30 cellular contexts compared by ENCODE assay signal in the genomic region with DNA sequence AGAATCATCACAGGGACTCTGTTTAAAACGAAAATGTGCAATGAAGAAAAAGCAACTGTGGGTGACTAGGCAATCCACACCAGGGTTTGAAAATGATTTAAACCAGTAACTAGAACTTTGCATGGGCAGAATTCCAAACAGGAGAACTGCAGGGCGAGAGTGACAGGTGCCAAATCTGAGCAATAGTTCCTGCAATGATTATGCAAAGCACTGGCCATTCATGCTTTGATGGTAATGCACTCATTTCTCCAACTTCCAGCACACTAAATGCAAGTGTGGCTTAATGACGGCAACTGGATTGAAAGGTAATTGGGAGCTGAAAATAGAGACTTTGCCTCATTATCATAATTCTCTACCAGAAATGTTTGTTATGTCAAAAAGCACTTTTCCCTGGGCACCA.
"Had no signal": no experiment of that assay in that cellular context is flagged by ENCODE, and none has a peak within 500 bp of the region (broad histone marks: within the 10 kb centered on the region; RNA-seq: fewer than 3 reads in every experiment).

No MANE protein-coding gene starts in this region.

- H3K27me3 Mint-ChIP-seq: activated T-cell treated with anti-CD3 and anti-CD28 coated beads, Interleukin-2, amount 50 U/mL, for 24 hours had no signal

- H3K4me3 ChIP-seq: adrenal gland, body of pancreas, breast epithelium, SJSA1 had no signal

- H3K4me3 Mint-ChIP-seq: activated CD8-positive, alpha-beta T cell treated with anti-CD3 and anti-CD28 coated beads, Interleukin-2, amount 10 ng/mL, durations not matched to agents 7 days and 5 days; activated naive CD4-positive, alpha-beta T cell treated with anti-CD3 and anti-CD28 coated beads for 36 hours; activated T-cell treated with anti-CD3 and anti-CD28 coated beads, Interleukin-2, amount 50 U/mL, for 24 hours had no signal

- H3K36me3 Mint-ChIP-seq: activated naive CD4-positive, alpha-beta T cell treated with anti-CD3 and anti-CD28 coated beads, Interleukin-2, amount 50 U/mL, for 72 hours had no signal

- DNase-seq: activated CD4-positive, alpha-beta T cell treated with anti-CD3 and anti-CD28 coated beads for 1 hour; activated CD4-positive, alpha-beta T cell treated with anti-CD3 and anti-CD28 coated beads for 48 hours; activated CD4-positive, alpha-beta T cell treated with anti-CD3 and anti-CD28 coated beads, Interleukin-2, amount 50 U/mL, for 48 hours; activated CD4-positive, CD25-positive, alpha-beta regulatory T cell; activated CD8-positive, alpha-beta T cell treated with anti-CD3 and anti-CD28 coated beads, Interleukin-2, amount 10 ng/mL, durations not matched to agents 7 days and 5 days; activated gamma-delta T cell treated with Interleukin-2 at 50 U/mL for 16 hours; activated naive CD4-positive, alpha-beta T cell treated with anti-CD3 and anti-CD28 coated beads for 36 hours; activated T-cell treated with anti-CD3 and anti-CD28 coated beads, Interleukin-2, amount 50 U/mL, for 24 hours; adrenal gland; body of pancreas; NCI-H1105; NCI-H1417 treated with DMSO at 0.1 percent for 48 hours; NCI-H1694; NCI-H1930; NCI-H2081 treated with DMSO at 0.1 percent for 48 hours; NCI-H226; NCI-H446 treated with DMSO at 0.1 percent for 48 hours; NCI-H524; SHP77; T-helper 1 cell; T-helper 2 cell; T-helper 9 cell; WERI-Rb-1 had no signal

- H3K9ac ChIP-seq: KMS-11 had no signal

- H3K4me1 ChIP-seq: body of pancreas, breast epithelium, SJSA1 had no signal

- H3K36me3 ChIP-seq: adrenal gland, breast epithelium, SJSA1, WERI-Rb-1 had no signal

- H3K27me3 ChIP-seq: adrenal gland, body of pancreas, breast epithelium, SJSA1 had no signal

- H3K4me2 ChIP-seq: KMS-11 had no signal

- H3K27ac ChIP-seq: adrenal gland, body of pancreas, breast epithelium, KMS-11, SJSA1, WERI-Rb-1 had no signal

- H3K9me3 ChIP-seq: adrenal gland, body of pancreas, breast epithelium, SJSA1 had no signal

- H3K9me3 Mint-ChIP-seq: activated naive CD4-positive, alpha-beta T cell treated with anti-CD3 and anti-CD28 coated beads for 36 hours; activated naive CD4-positive, alpha-beta T cell treated with anti-CD3 and anti-CD28 coated beads, Interleukin-2, amount 50 U/mL, for 72 hours; activated T-cell treated with anti-CD3 and anti-CD28 coated beads, Interleukin-2, amount 50 U/mL, for 24 hours; activated T-helper 2 cell treated with anti-CD3 and anti-CD28 coated beads, Interferon-gamma antibody, Interleukin-2, Interleukin-4, amounts not matched to agents 10 μg/mL and 5 μg/mL and 100 μg/mL, durations not matched to agents 14 hours and 24 hours and 36 hours had no signal

- ATAC-seq: activated CD8-positive, alpha-beta T cell treated with anti-CD3 and anti-CD28 coated beads, Interleukin-2, amount 10 ng/mL, durations not matched to agents 7 days and 5 days; activated naive CD4-positive, alpha-beta T cell treated with anti-CD3 and anti-CD28 coated beads, Interleukin-2, amount 50 U/mL, for 72 hours; body of pancreas; Panc1; SK-N-SH treated with all-trans-retinoic acid at 6 μM for 48 hours had no signal

- H3K27ac Mint-ChIP-seq: activated CD8-positive, alpha-beta T cell treated with anti-CD3 and anti-CD28 coated beads, Interleukin-2, amount 10 ng/mL, durations not matched to agents 7 days and 5 days; activated naive CD4-positive, alpha-beta T cell treated with anti-CD3 and anti-CD28 coated beads for 36 hours; activated naive CD4-positive, alpha-beta T cell treated with anti-CD3 and anti-CD28 coated beads, Interleukin-2, amount 50 U/mL, for 72 hours; activated T-cell treated with anti-CD3 and anti-CD28 coated beads, Interleukin-2, amount 50 U/mL, for 24 hours; activated T-helper 2 cell treated with anti-CD3 and anti-CD28 coated beads, Interferon-gamma antibody, Interleukin-2, Interleukin-4, amounts not matched to agents 10 μg/mL and 5 μg/mL and 100 μg/mL, durations not matched to agents 14 hours and 24 hours and 36 hours had no signal
